ENCODE assay signal across 13 cellular contexts in the genomic region with DNA sequence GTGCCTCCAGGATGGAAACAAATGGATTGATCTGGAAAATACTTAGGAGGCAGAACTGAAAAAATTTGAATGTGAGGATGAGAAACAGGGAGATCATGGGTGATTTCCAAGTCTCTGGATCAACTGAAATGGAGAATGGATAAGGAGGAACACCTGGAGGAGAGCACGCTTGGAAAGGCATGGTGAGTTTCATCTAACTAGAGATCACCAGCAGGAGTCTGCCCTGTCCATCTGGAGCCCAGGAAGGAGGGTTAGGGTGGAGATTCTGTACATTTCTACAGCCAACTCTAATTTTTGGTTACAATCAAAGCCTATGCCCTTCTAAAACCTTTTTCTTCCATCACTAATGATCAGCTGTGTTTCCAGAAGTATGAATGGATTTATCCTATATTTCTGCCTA.
DNase-seq lines count a peak whose midpoint lies in the region; ATAC-seq lines count a peak whose summit lies in the region.
"Had no signal": no experiment of that assay in that cellular context is flagged by ENCODE, and none has a peak within 500 bp of the region (broad histone marks: within the 10 kb centered on the region; RNA-seq: fewer than 3 reads in every experiment).

No MANE protein-coding gene starts in this region.

- peaks cover 66% of the 10 kb centered on the region for H3K4me1 Mint-ChIP-seq in activated CD4-positive, alpha-beta T cell treated with anti-CD3 and anti-CD28 coated beads for 36 hours
- H3K4me1 Mint-ChIP-seq: B cell had no signal

- intact Hi-C loops in activated CD4-positive, alpha-beta T cell treated with anti-CD3 and anti-CD28 coated beads for 36 hours (cut with DNase I, micrococcal nuclease): no loop called here

- ATAC-seq in activated CD4-positive, alpha-beta T cell treated with anti-CD3 and anti-CD28 coated beads for 36 hours: no peak
- ATAC-seq: K562 had no signal

- H3K4me3 Mint-ChIP-seq in activated CD4-positive, alpha-beta T cell treated with anti-CD3 and anti-CD28 coated beads for 36 hours: no peak overlapping the region
- H3K4me3 Mint-ChIP-seq: B cell; CD8-positive, alpha-beta memory T cell; HFFc6 had no signal

- DNase-seq in activated CD4-positive, alpha-beta T cell treated with anti-CD3 and anti-CD28 coated beads for 36 hours: no peak
- no peak for DNase-seq in activated CD4-positive, alpha-beta T cell treated with anti-CD3 and anti-CD28 coated beads, Interleukin-2, amount 50 U/mL, for 4 hours
- peak; percentile 63 for DNase-seq in G401 (ENCODE audit: low spot score)
- DNase-seq in NCI-H146 treated with DMSO at 0.1 percent for 48 hours (lab: John Stamatoyannopoulos, UW; ENCODE audit: unreplicated experiment): peak; percentile 56
- DNase-seq in cerebellum (ENCODE audit: low spot score): peak; percentile 1
- DNase-seq in HPDE6-E6E7 (ENCODE audit: extremely low spot score): no peak
- no peak for DNase-seq in iPS-NIHi7 (ENCODE audit: extremely low spot score)
- DNase-seq: CD8-positive, alpha-beta memory T cell; HFFc6; NCI-H187 treated with DMSO at 0.1 percent for 48 hours; NCI-H2227 treated with DMSO at 0.1 percent for 48 hours had no signal

- peaks cover 18% of the 10 kb centered on the region for H3K9me3 Mint-ChIP-seq in activated CD4-positive, alpha-beta T cell treated with anti-CD3 and anti-CD28 coated beads for 36 hours (ENCODE audit: low read depth)

- in situ Hi-C loops in G401 (cut with HindIII; ENCODE audit: low sequenced_read_pairs): no loop called here

- POLR2A ChIA-PET in activated CD4-positive, alpha-beta T cell treated with anti-CD3 and anti-CD28 coated beads for 36 hours (lab: Charles Lee): no interaction called here

- H3K27ac Mint-ChIP-seq in activated CD4-positive, alpha-beta T cell treated with anti-CD3 and anti-CD28 coated beads for 36 hours: peak overlapping the region; percentile 64
- H3K27ac Mint-ChIP-seq: B cell, HFFc6 had no signal

- no peaks in the 10 kb centered on the region for H3K27me3 Mint-ChIP-seq in activated CD4-positive, alpha-beta T cell treated with anti-CD3 and anti-CD28 coated beads for 36 hours
- H3K27me3 Mint-ChIP-seq: B cell; CD8-positive, alpha-beta memory T cell had no signal

- H3K36me3 Mint-ChIP-seq in activated CD4-positive, alpha-beta T cell treated with anti-CD3 and anti-CD28 coated beads for 36 hours (ENCODE audit: low read depth): peaks cover 43% of the 10 kb centered on the region

- CTCF ChIA-PET in activated CD4-positive, alpha-beta T cell treated with anti-CD3 and anti-CD28 coated beads for 36 hours (lab: Charles Lee): interaction anchor here (1.2 to 1.3 kb wide), 2 partner anchors 10 to 11 kb away, joined by 3 to 5 read pairs; no protein-coding TSS in a partner anchor

Comparison
In these comparisons a context has a peak if more than half of its experiments do, and no peak if none do; other contexts are left out.
1. DNase-seq: peak in G401 (single experiment), NCI-H146 treated with DMSO at 0.1 percent for 48 hours (single experiment) and cerebellum (single experiment); none in activated CD4-positive, alpha-beta T cell treated with anti-CD3 and anti-CD28 coated beads for 36 hours (single experiment), activated CD4-positive, alpha-beta T cell treated with anti-CD3 and anti-CD28 coated beads, Interleukin-2, amount 50 U/mL, for 4 hours (0 of 2), HPDE6-E6E7 (single experiment) and iPS-NIHi7 (single experiment).